In genomic region chr17:2180768-2181167, GRCh38 we compare ENCODE assay signal across 14 cellular contexts.
DNase-seq lines count a peak whose midpoint lies in the region; ATAC-seq and TF ChIP-seq lines count a peak whose summit lies in the region.
"Had no signal": no experiment of that assay in that cellular context is flagged by ENCODE, and none has a peak within 500 bp of the region (broad histone marks: within the 10 kb centered on the region; RNA-seq: fewer than 3 reads in every experiment).

No MANE protein-coding gene starts in this region.

- H3K4me3 ChIP-seq in Peyer's patch (no peak overlapping the region), colonic mucosa (no peak overlapping the region), mucosa of rectum (ENCODE audit: low read length in 2 of 2) (no peak overlapping the region), thoracic aorta (no peak overlapping the region)
- H3K4me3 ChIP-seq: MG63, ovary had no signal

- TF ChIP-seq CTCF in Peyer's patch (IDR thresholded peaks at IDR 0.05) (no peak), colonic mucosa (IDR thresholded peaks at IDR 0.05) (no peak), thoracic aorta (IDR thresholded peaks at IDR 0.05) (no peak)

- H3K27ac ChIP-seq in Peyer's patch (peak overlapping the region; percentile 35 to 80 (median 59)), colonic mucosa (peak overlapping the region; percentile 63), mucosa of rectum (ENCODE audit: low read depth in 2 of 2, low read length in 2 of 2) (peak overlapping the region; percentile 66 to 80), thoracic aorta (peak overlapping the region; percentile 88 to 91)

- peaks cover 0 to 54% (median 2%) of the 10 kb centered on the region in 4 donors for H3K4me1 ChIP-seq in Peyer's patch
- no peaks in the 10 kb centered on the region for H3K4me1 ChIP-seq in colonic mucosa
- peaks cover 16 to 33% of the 10 kb centered on the region in 2 donors for H3K4me1 ChIP-seq in mucosa of rectum (ENCODE audit: control insufficient read depth in 2 of 2, insufficient read depth in 2 of 2, low read length in 2 of 2)
- peaks cover 51 to 82% of the 10 kb centered on the region in 2 donors for H3K4me1 ChIP-seq in thoracic aorta (ENCODE audit: control insufficient read depth in 1 of 2, low read depth in 2 of 2)

- intact Hi-C loops in colonic mucosa (cut with DNase I), result no loop called here

- H3K9me3 ChIP-seq in Peyer's patch (no peaks in the 10 kb centered on the region), colonic mucosa (no peaks in the 10 kb centered on the region), mucosa of rectum (ENCODE audit: control insufficient read depth in 2 of 2, low read length in 2 of 2) (no peaks in the 10 kb centered on the region), thoracic aorta (no peaks in the 10 kb centered on the region)
- H3K9me3 ChIP-seq: MG63, ovary had no signal

- ATAC-seq in thoracic aorta (ENCODE audit: insufficient number of reproducible peaks, low FRiP score, low read depth), result no peak
- ATAC-seq: activated CD4-positive, CD25-positive, alpha-beta regulatory T cell treated with anti-CD3 and anti-CD28 coated beads, Interleukin-2, amount 50 U/mL, for 24 hours; CD8-positive, alpha-beta T cell had no signal

- H3K36me3 ChIP-seq in Peyer's patch (peaks cover 0 to 14% (median 0%) of the 10 kb centered on the region in 3 donors), colonic mucosa (no peaks in the 10 kb centered on the region), mucosa of rectum (ENCODE audit: control insufficient read depth in 2 of 2, insufficient read depth in 2 of 2, low read length in 2 of 2) (peaks cover 23 to 30% of the 10 kb centered on the region in 2 donors), thoracic aorta (no peaks in the 10 kb centered on the region)
- H3K36me3 ChIP-seq: MG63, ovary had no signal

- no peak for DNase-seq in Peyer's patch
- DNase-seq in colonic mucosa, result no peak
- DNase-seq in thoracic aorta (ENCODE audit: low spot score), result no peak
- DNase-seq in activated naive CD4-positive, alpha-beta T cell (lab: John Stamatoyannopoulos, UW), result no peak
- DNase-seq in NOMO-1 treated with dmso at 0.1 percent for 144 hours (lab: John Stamatoyannopoulos, UW; ENCODE audit: unreplicated experiment), result no peak
- no peak for DNase-seq in D341Med (ENCODE audit: low spot score)
- DNase-seq: CD8-positive, alpha-beta T cell; H7; mammary epithelial cell; stimulated activated CD4-positive, alpha-beta T cell treated with anti-CD3 and anti-CD28 coated beads, Interleukin-2, amount 100 ng/mL, for 48 hours had no signal

- TF ChIP-seq POLR2A in Peyer's patch (IDR thresholded peaks at IDR 0.05), result no peak

- H3K27me3 ChIP-seq in Peyer's patch (no peaks in the 10 kb centered on the region), colonic mucosa (no peaks in the 10 kb centered on the region), mucosa of rectum (ENCODE audit: control insufficient read depth in 2 of 2, insufficient read depth in 2 of 2, low read length in 2 of 2) (no peaks in the 10 kb centered on the region), thoracic aorta (replicated peaks; ENCODE audit: insufficient read depth) (no peaks in the 10 kb centered on the region)
- H3K27me3 ChIP-seq: MG63, ovary had no signal

- H3K9ac ChIP-seq in colonic mucosa (ENCODE audit: low read depth in 2 of 2, low read length in 2 of 2) (no peak overlapping the region), mucosa of rectum (ENCODE audit: low read depth in 1 of 2, low read length in 2 of 2) (peak overlapping the region in 1 of 2 donors; percentile 42)
